Comparison of ENCODE assay signal across 9 cellular contexts in the genomic region with DNA sequence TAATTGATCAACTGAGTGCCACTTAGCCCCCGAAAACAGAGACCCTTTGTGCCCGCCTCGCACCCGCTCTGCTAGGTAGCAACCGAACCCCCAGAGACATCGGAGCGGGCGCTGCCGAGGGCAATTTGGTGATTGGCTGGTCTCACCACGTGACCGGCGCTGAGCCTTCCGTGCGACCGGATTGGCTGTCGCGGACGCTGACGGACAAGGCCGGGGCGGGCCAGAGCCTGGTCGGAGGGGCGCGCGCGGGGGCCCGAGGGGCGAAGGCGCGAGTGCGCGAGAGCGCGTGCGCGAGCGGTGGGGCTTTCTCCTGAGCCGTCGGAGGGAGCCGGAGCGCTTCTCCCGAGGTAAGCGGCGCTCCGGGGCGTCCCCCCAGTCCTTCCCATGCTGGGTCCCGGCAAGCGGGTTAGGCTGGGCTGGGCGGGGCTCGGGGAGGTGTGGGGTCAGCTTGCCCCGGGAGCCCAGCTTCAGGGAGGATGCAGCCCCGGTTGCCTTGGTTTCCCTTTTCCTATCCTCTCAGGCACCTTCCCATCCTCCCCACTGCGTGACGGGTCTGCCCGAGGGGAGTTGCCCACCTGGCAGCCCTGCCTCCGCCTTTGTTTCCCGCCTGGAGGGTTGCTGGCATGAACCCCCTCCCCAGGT. TPM values are rescaled to one million over a fixed set of nuclear protein-coding genes. Genes with fewer than 3 reads are reported as not detected.
A peak's percentile ranks its signal among the peaks of the same experiment; 100 is the strongest.
DNase-seq lines count a peak whose midpoint lies in the region; ATAC-seq and TF ChIP-seq lines count a peak whose summit lies in the region.
"Had no signal": no experiment of that assay in that cellular context is flagged by ENCODE, and none has a peak within 500 bp of the region (broad histone marks: within the 10 kb centered on the region; RNA-seq: fewer than 3 reads in every experiment).

A gene (plus strand): TSS at position 303 of the 642 bp plus-strand sequence.

- no peaks in the 10 kb centered on the region for H3K36me3 Mint-ChIP-seq in activated CD8-positive, alpha-beta T cell treated with anti-CD3 and anti-CD28 coated beads, Interleukin-2, amount 10 ng/mL, durations not matched to agents 7 days and 5 days (ENCODE audit: low read depth)

- peaks cover 24% of the 10 kb centered on the region for H3K27me3 ChIP-seq in thymus (ENCODE audit: control insufficient read depth, insufficient read depth)

- no peak for TF ChIP-seq CTCF in fibroblast of pulmonary artery (IDR thresholded peaks at IDR 0.05; ENCODE audit: low read length, missing control alignments)

- H3K9me3 Mint-ChIP-seq in activated CD8-positive, alpha-beta T cell treated with anti-CD3 and anti-CD28 coated beads, Interleukin-2, amount 10 ng/mL, durations not matched to agents 7 days and 5 days (ENCODE audit: insufficient read depth) = no peaks in the 10 kb centered on the region

- no peak within 1 kb of the TSS for H3K27ac Mint-ChIP-seq in activated CD8-positive, alpha-beta T cell treated with anti-CD3 and anti-CD28 coated beads, Interleukin-2, amount 10 ng/mL, durations not matched to agents 7 days and 5 days

- peaks cover 2% of the 10 kb centered on the region for H3K9me3 ChIP-seq in thymus (ENCODE audit: control insufficient read depth)

- H3K4me1 ChIP-seq in thymus (ENCODE audit: control insufficient read depth, insufficient read depth, low read length) = no peaks in the 10 kb centered on the region

- H3K4me3 ChIP-seq in fibroblast of pulmonary artery (replicated peaks; ENCODE audit: low read depth, low read length) (peak within 1 kb of the TSS; percentile 56), thymus (ENCODE audit: low read length) (peak within 1 kb of the TSS; percentile 33)

- 5% methylated on average over 57 of the region's 57 CpGs for WGBS in thymus

- peak; percentile 55 for ATAC-seq in GM19395 (IDR thresholded peaks at IDR 0.05; ENCODE audit: unreplicated experiment)
- ATAC-seq in activated CD8-positive, alpha-beta T cell treated with anti-CD3 and anti-CD28 coated beads, Interleukin-2, amount 10 ng/mL, durations not matched to agents 7 days and 5 days = peak; percentile 73
- no peak for ATAC-seq in GM21717 (IDR thresholded peaks at IDR 0.05; ENCODE audit: unreplicated experiment)
- no peak for ATAC-seq in HG02970 (IDR thresholded peaks at IDR 0.05; ENCODE audit: low FRiP score, unreplicated experiment)

- H3K27ac ChIP-seq in thymus (ENCODE audit: low read depth) = no peak within 1 kb of the TSS

- H3K4me3 Mint-ChIP-seq in activated CD8-positive, alpha-beta T cell treated with anti-CD3 and anti-CD28 coated beads, Interleukin-2, amount 10 ng/mL, durations not matched to agents 7 days and 5 days = peak within 1 kb of the TSS; percentile 35

- peak; percentile 76 to 85 for DNase-seq in NCI-H187 (lab: John Stamatoyannopoulos, UW)
- DNase-seq in activated CD8-positive, alpha-beta T cell treated with anti-CD3 and anti-CD28 coated beads, Interleukin-2, amount 10 ng/mL, durations not matched to agents 7 days and 5 days = peak; percentile 45
- peak; percentile 56 for DNase-seq in fibroblast of pulmonary artery (ENCODE audit: low read depth)
- DNase-seq in myocyte (ENCODE audit: low read depth) = peak; percentile 91

- H3K4me1 Mint-ChIP-seq in activated CD8-positive, alpha-beta T cell treated with anti-CD3 and anti-CD28 coated beads, Interleukin-2, amount 10 ng/mL, durations not matched to agents 7 days and 5 days (ENCODE audit: low read depth) = peaks cover 7% of the 10 kb centered on the region

- CTCF ChIA-PET in activated CD8-positive, alpha-beta T cell treated with anti-CD3 and anti-CD28 coated beads, Interleukin-2, amount 10 ng/mL, durations not matched to agents 7 days and 5 days (lab: Charles Lee) = no interaction called here

- no peaks in the 10 kb centered on the region for H3K36me3 ChIP-seq in thymus (ENCODE audit: control insufficient read depth, insufficient read depth)

- peaks cover 37% of the 10 kb centered on the region for H3K27me3 Mint-ChIP-seq in activated CD8-positive, alpha-beta T cell treated with anti-CD3 and anti-CD28 coated beads, Interleukin-2, amount 10 ng/mL, durations not matched to agents 7 days and 5 days (ENCODE audit: low read depth)

- POLR2A ChIA-PET in activated CD8-positive, alpha-beta T cell treated with anti-CD3 and anti-CD28 coated beads, Interleukin-2, amount 10 ng/mL, durations not matched to agents 7 days and 5 days (lab: Charles Lee) = no interaction called here

RNA-seq across cellular contexts. Expression of the gene that starts here (rescaled TPM):
- not detected for total RNA-seq in activated CD8-positive, alpha-beta T cell treated with anti-CD3 and anti-CD28 coated beads, Interleukin-2, amount 10 ng/mL, durations not matched to agents 7 days and 5 days
- total RNA-seq in myocyte = 16.7 and 20.7 TPM in 2 replicates
- polyA plus RNA-seq in myocyte (2012) = 28.6 TPM
- polyA plus RNA-seq in thymus = 0.50 TPM
- total RNA-seq: T-helper 2 cell treated with Interferon-gamma antibody and Interleukin-4, amounts not matched to agents 100 ng/mL and 5 ng/mL, for 36 hours had no signal

Comparison
In these comparisons a context has a peak if more than half of its experiments do, and no peak if none do; other contexts are left out.
1. RNA of the gene that starts here (total RNA-seq): 16.7 to 20.7 TPM in myocyte; not detected in activated CD8-positive, alpha-beta T cell treated with anti-CD3 and anti-CD28 coated beads, Interleukin-2, amount 10 ng/mL, durations not matched to agents 7 days and 5 days; every median in the first group is over 10 times any median in the second.
2. Peak in DNase-seq and ATAC-seq in activated CD8-positive, alpha-beta T cell treated with anti-CD3 and anti-CD28 coated beads, Interleukin-2, amount 10 ng/mL, durations not matched to agents 7 days and 5 days; RNA of the gene not detected or under 1 TPM.
3. Peak in every context shown above with its lines, with median percentiles within 50 percentile points of each other: DNase-seq.